ENCODE assay signal across 34 cellular contexts in the genomic region with DNA sequence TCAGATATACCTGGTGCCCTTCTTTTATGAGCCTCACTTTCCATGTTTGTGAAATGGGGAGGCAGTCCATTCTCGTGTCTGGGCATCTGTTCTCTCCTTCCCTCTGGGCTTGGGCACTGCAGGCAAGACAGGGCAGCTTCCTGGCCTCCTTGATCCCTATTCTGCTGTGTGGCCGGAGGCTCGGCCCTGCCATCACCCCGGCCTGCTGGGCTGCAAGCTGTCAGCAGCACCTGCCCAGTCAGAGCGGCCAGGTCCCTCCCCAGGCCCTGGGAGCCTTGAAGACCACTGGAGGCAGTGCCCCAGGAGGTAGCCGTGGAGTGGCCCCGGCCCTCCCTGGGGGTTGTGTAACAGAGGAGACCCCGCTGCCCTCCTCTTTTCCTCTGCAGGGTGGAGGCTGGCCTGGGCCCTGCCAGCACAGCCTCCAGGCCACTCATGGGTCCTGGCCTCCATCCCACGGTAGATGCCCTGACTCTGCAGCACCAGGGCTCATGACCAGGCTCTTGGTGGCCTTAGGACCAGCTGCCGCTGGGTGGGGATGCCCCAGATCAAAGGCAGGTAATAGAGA. TPM values are rescaled to one million over a fixed set of nuclear protein-coding genes. Genes with fewer than 3 reads are reported as not detected.
"Had no signal": no experiment of that assay in that cellular context is flagged by ENCODE, and none has a peak within 500 bp of the region (broad histone marks: within the 10 kb centered on the region; RNA-seq: fewer than 3 reads in every experiment).

No MANE protein-coding gene starts in this region.

- H3K27ac ChIP-seq: adrenal gland, body of pancreas, breast epithelium, cardiac muscle cell, coronary artery, esophagus muscularis mucosa, foreskin keratinocyte, gastrocnemius medialis, heart left ventricle, VCaP had no signal

- ATAC-seq: activated CD4-positive, CD25-positive, alpha-beta regulatory T cell treated with anti-CD3 and anti-CD28 coated beads, Interleukin-2, amount 50 U/mL, for 24 hours; activated CD8-positive, alpha-beta T cell treated with anti-CD3 and anti-CD28 coated beads for 36 hours; activated naive CD8-positive, alpha-beta T cell treated with anti-CD3 and anti-CD28 coated beads, Interleukin-2, amount 50 U/mL, for 24 hours; activated T-cell treated with anti-CD3 and anti-CD28 coated beads, Interleukin-2, amount 50 U/mL, for 4 hours; body of pancreas; foreskin keratinocyte; gastrocnemius medialis; heart left ventricle had no signal

- H3K4me3 ChIP-seq: adrenal gland, body of pancreas, breast epithelium, cardiac muscle cell, coronary artery, dorsolateral prefrontal cortex, esophagus muscularis mucosa, gastrocnemius medialis, heart left ventricle had no signal

- H3K9me3 ChIP-seq: adrenal gland, body of pancreas, breast epithelium, esophagus muscularis mucosa, gastrocnemius medialis, heart left ventricle had no signal

- DNase-seq: activated B cell treated with CpG ODN at 0.5 μM for 24 hours; activated CD4-positive, alpha-beta T cell treated with anti-CD3 and anti-CD28 coated beads for 48 hours; activated CD4-positive, alpha-beta T cell treated with anti-CD3 and anti-CD28 coated beads, Interleukin-2, amount 50 U/mL, for 1 hour; activated CD4-positive, alpha-beta T cell treated with anti-CD3 and anti-CD28 coated beads, Interleukin-2, amount 50 U/mL, for 48 hours; activated CD8-positive, alpha-beta memory T cell treated with anti-CD3 and anti-CD28 coated beads for 24 hours; activated CD8-positive, alpha-beta T cell treated with anti-CD3 and anti-CD28 coated beads for 36 hours; activated effector memory CD4-positive, alpha-beta T cell treated with anti-CD3 and anti-CD28 coated beads, Interleukin-2, amount 50 U/mL, for 16 hours; activated naive CD4-positive, alpha-beta T cell treated with anti-CD3 and anti-CD28 coated beads for 36 hours; activated naive CD8-positive, alpha-beta T cell treated with anti-CD3 and anti-CD28 coated beads for 36 hours; activated naive CD8-positive, alpha-beta T cell treated with anti-CD3 and anti-CD28 coated beads, Interleukin-2, amount 50 U/mL, for 24 hours; activated T-cell treated with anti-CD3 and anti-CD28 coated beads, Interleukin-2, amount 50 U/mL, for 4 hours; adrenal gland; amygdala; aorta; body of pancreas; effector memory CD4-positive, alpha-beta T cell; endodermal cell; foreskin keratinocyte; gastrocnemius medialis; glutamatergic neuron; heart left ventricle; hypothalamus; T-helper 1 cell; T-helper 2 cell had no signal

- H3K36me3 ChIP-seq: adrenal gland, breast epithelium, cardiac muscle cell, esophagus muscularis mucosa, gastrocnemius medialis, heart left ventricle had no signal

- FAIRE-seq: TTC549 had no signal

- H3K27me3 ChIP-seq: adrenal gland, body of pancreas, breast epithelium, cardiac muscle cell, gastrocnemius medialis, heart left ventricle had no signal

- H3K4me1 ChIP-seq: adrenal gland, body of pancreas, breast epithelium, foreskin keratinocyte had no signal

RNA-seq across cellular contexts. Expression of a gene that starts 9.2 kb away (rescaled TPM):
- total RNA-seq: activated B cell treated with CpG ODN at 0.5 μM for 24 hours; activated CD8-positive, alpha-beta T cell treated with anti-CD3 and anti-CD28 coated beads for 36 hours; activated naive CD4-positive, alpha-beta T cell treated with anti-CD3 and anti-CD28 coated beads for 36 hours; activated naive CD8-positive, alpha-beta T cell treated with anti-CD3 and anti-CD28 coated beads for 36 hours; activated T-helper 1 cell treated with anti-CD3 and anti-CD28 coated beads, Interleukin-12 subunit alpha, Interleukin-12 subunit beta, Interleukin-2, Interleukin-4 antibody, amounts not matched to agents 30 ng/mL and 10 ng/mL and 1 ng/mL, durations not matched to agents 14 hours and 24 hours and 36 hours; activated T-helper 2 cell treated with anti-CD3 and anti-CD28 coated beads, Interferon-gamma antibody, Interleukin-2, Interleukin-4, amounts not matched to agents 10 μg/mL and 5 μg/mL and 100 μg/mL, durations not matched to agents 14 hours and 24 hours and 36 hours had no signal
